Comparison of ENCODE assay signal across 10 cellular contexts in the genomic region with DNA sequence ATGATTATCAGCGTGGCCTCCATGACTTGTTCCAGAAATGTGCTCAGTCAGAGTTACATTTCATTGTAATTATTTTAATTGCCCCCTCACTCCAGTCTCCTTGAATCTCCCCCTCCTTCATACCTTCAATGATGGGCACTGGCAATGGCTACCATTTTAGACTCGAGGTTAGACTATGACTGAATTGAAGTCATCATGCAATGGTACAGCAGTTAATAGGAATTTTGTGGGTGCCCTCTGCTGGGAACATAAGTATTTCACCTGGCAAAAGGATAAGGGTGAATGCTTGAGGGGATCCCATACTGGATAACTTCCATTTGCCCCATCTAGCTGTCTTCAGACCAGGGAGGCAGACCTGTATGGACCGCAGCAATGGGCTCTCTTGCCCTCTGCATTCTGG. TPM values are rescaled to one million over a fixed set of nuclear protein-coding genes. Genes with fewer than 3 reads are reported as not detected.
DNase-seq lines count a peak whose midpoint lies in the region; ATAC-seq, FAIRE-seq and TF ChIP-seq lines count a peak whose summit lies in the region.
"Had no signal": no experiment of that assay in that cellular context is flagged by ENCODE, and none has a peak within 500 bp of the region (broad histone marks: within the 10 kb centered on the region; RNA-seq: fewer than 3 reads in every experiment).

No MANE protein-coding gene starts in this region.

- H3K4me1 ChIP-seq in endothelial cell of umbilical vein (ENCODE audit: control insufficient read depth, extremely low read depth, insufficient read depth, low read length), result no peaks in the 10 kb centered on the region

- no peaks in the 10 kb centered on the region for H3K4me1 Mint-ChIP-seq in glutamatergic neuron (ENCODE audit: low read depth, unreplicated experiment)
- H3K4me1 Mint-ChIP-seq in natural killer cell treated with Interleukin-12 subunit alpha and Interleukin-12 subunit beta and Interleukin-15 and Interleukin-18, amount 100 ng/mL, for 72 hours (ENCODE audit: low read depth in 2 of 2), result no peaks in the 10 kb centered on the region

- no peak for TF ChIP-seq POLR2A in endothelial cell of umbilical vein (IDR thresholded peaks at IDR 0.05; ENCODE audit: low read depth, low read length)

- POLR2A ChIA-PET in endothelial cell of umbilical vein (lab: Charles Lee), result no interaction called here

- CTCF ChIA-PET in endothelial cell of umbilical vein (lab: Charles Lee), result interaction anchor here (0.6 to 1.8 kb wide), 9 partner anchors 9 to 257 kb away, joined by 3 to 11 read pairs (median 3); no protein-coding TSS in a partner anchor

- H3K9me1 ChIP-seq in endothelial cell of umbilical vein (replicated peaks; ENCODE audit: control insufficient read depth, extremely low read depth, insufficient read depth, low read length), result no peaks in the 10 kb centered on the region

- H3K9ac ChIP-seq in endothelial cell of umbilical vein (replicated peaks; ENCODE audit: extremely low read depth, insufficient read depth, low read length), result no peak overlapping the region

- no TSS peak for BruUV-seq in endothelial cell of umbilical vein (replicated peaks; lab: Mats Ljungman, UMichigan)

- H3K27ac ChIP-seq in endothelial cell of umbilical vein (ENCODE audit: insufficient read depth, low read depth, low read length), result no peak overlapping the region
- H3K27ac ChIP-seq: SJSA1 had no signal

- no peak overlapping the region for H2AFZ ChIP-seq in endothelial cell of umbilical vein (ENCODE audit: low read depth, low read length)

- H3K4me3 ChIP-seq in GM12864 (ENCODE audit: low read depth, low read length) (no peak overlapping the region), endothelial cell of umbilical vein (replicated peaks in 1 of 3; ENCODE audit: insufficient read depth in 1 of 3, low read depth in 1 of 3, low read length in 3 of 3) (no peak overlapping the region)
- H3K4me3 ChIP-seq: SJSA1 had no signal

- FAIRE-seq in endothelial cell of umbilical vein (lab: Jason Lieb, UNC), result no peak

- H3K36me3 Mint-ChIP-seq in glutamatergic neuron (ENCODE audit: unreplicated experiment), result peaks cover 8% of the 10 kb centered on the region
- H3K36me3 Mint-ChIP-seq in natural killer cell treated with Interleukin-12 subunit alpha and Interleukin-12 subunit beta and Interleukin-15 and Interleukin-18, amount 100 ng/mL, for 72 hours, result no peaks in the 10 kb centered on the region

- no peak overlapping the region for H3K27ac Mint-ChIP-seq in glutamatergic neuron (ENCODE audit: unreplicated experiment)
- H3K27ac Mint-ChIP-seq in natural killer cell treated with Interleukin-12 subunit alpha and Interleukin-12 subunit beta and Interleukin-15 and Interleukin-18, amount 100 ng/mL, for 72 hours, result no peak overlapping the region

- no peak overlapping the region for H3K4me3 Mint-ChIP-seq in glutamatergic neuron (ENCODE audit: unreplicated experiment)
- no peak overlapping the region for H3K4me3 Mint-ChIP-seq in natural killer cell treated with Interleukin-12 subunit alpha and Interleukin-12 subunit beta and Interleukin-15 and Interleukin-18, amount 100 ng/mL, for 72 hours

- H3K4me2 ChIP-seq in endothelial cell of umbilical vein (ENCODE audit: insufficient read depth, low read length), result no peak overlapping the region

- no peak for ATAC-seq in natural killer cell treated with Interleukin-12 subunit alpha and Interleukin-12 subunit beta and Interleukin-15 and Interleukin-18, amount 100 ng/mL, for 72 hours

- H3K27me3 ChIP-seq in endothelial cell of umbilical vein (ENCODE audit: control insufficient read depth in 2 of 2, insufficient read depth in 2 of 2, low read length in 2 of 2), result peaks cover 2 to 3% of the 10 kb centered on the region in 2 experiments
- H3K27me3 ChIP-seq: SJSA1 had no signal

- no peaks in the 10 kb centered on the region for H3K36me3 ChIP-seq in endothelial cell of umbilical vein (ENCODE audit: control insufficient read depth in 2 of 2, extremely low read depth in 1 of 2, insufficient read depth in 2 of 2, low read length in 2 of 2)
- H3K36me3 ChIP-seq: SJSA1 had no signal

- no peaks in the 10 kb centered on the region for H3K79me2 ChIP-seq in endothelial cell of umbilical vein (ENCODE audit: control insufficient read depth, insufficient read depth, low read length)

- H3K9me3 Mint-ChIP-seq in glutamatergic neuron (ENCODE audit: unreplicated experiment), result peaks cover 2% of the 10 kb centered on the region
- no peaks in the 10 kb centered on the region for H3K9me3 Mint-ChIP-seq in natural killer cell treated with Interleukin-12 subunit alpha and Interleukin-12 subunit beta and Interleukin-15 and Interleukin-18, amount 100 ng/mL, for 72 hours

- H3K9me3 ChIP-seq in endothelial cell of umbilical vein (replicated peaks; ENCODE audit: control insufficient read depth, insufficient read depth, low read length), result no peaks in the 10 kb centered on the region
- H3K9me3 ChIP-seq: SJSA1 had no signal

- H4K20me1 ChIP-seq in endothelial cell of umbilical vein (replicated peaks; ENCODE audit: control insufficient read depth, extremely low read depth, insufficient read depth, low read length), result no peaks in the 10 kb centered on the region

- DNase-seq in GM12864 (ENCODE audit: low read depth) (no peak), NCI-H69 (lab: John Stamatoyannopoulos, UW) (peak; percentile 1), endothelial cell of umbilical vein (ENCODE audit: low read depth, low spot score) (peak; percentile 41), lung microvascular endothelial cell (ENCODE audit: low read depth in 2 of 2) (peak; percentile 45 to 62), C1 segment of cervical spinal cord (lab: John Stamatoyannopoulos, UW) (no peak), glutamatergic neuron (no peak), activated gamma-delta T cell treated with Interleukin-2 at 50 U/mL for 16 hours (no peak)
- no peak for DNase-seq in natural killer cell treated with Interleukin-12 subunit alpha and Interleukin-12 subunit beta and Interleukin-15 and Interleukin-18, amount 100 ng/mL, for 72 hours (ENCODE audit: low spot score)
- DNase-seq: left cardiac atrium had no signal

- dilution Hi-C loops in endothelial cell of umbilical vein (cut with MboI; ENCODE audit: extremely low pct_ligation_motif_present, low sequenced_read_pairs), result no loop called here

- H3K27me3 Mint-ChIP-seq in glutamatergic neuron (ENCODE audit: unreplicated experiment), result peaks cover 1% of the 10 kb centered on the region
- peaks cover 0 to 10% of the 10 kb centered on the region in 2 donors for H3K27me3 Mint-ChIP-seq in natural killer cell treated with Interleukin-12 subunit alpha and Interleukin-12 subunit beta and Interleukin-15 and Interleukin-18, amount 100 ng/mL, for 72 hours

- peak; percentile 8 for TF ChIP-seq CTCF in GM12864 (IDR thresholded peaks at IDR 0.05; ENCODE audit: low read depth, low read length, missing control alignments)
- TF ChIP-seq CTCF in endothelial cell of umbilical vein (IDR thresholded peaks at IDR 0.05; ENCODE audit: extremely low read depth in 1 of 2, insufficient read depth in 1 of 2, low read depth in 1 of 2, low read length in 2 of 2), result peak; percentile 3 to 25
- no peak for TF ChIP-seq CTCF in glutamatergic neuron (IDR thresholded peaks at IDR 0.05; ENCODE audit: partially characterized antibody, unreplicated experiment)

- intact Hi-C loops in endothelial cell of umbilical vein (cut with micrococcal nuclease), result loop anchor here (1.0 to 5.0 kb wide), 2 partner anchors 153 to 219 kb away; no protein-coding TSS in a partner anchor

TF ChIP-seq in endothelial cell of umbilical vein, 7 proteins besides CTCF, POLR2A, EP300 and RAD21:
- TF ChIP-seq GATA2 (IDR thresholded peaks at IDR 0.05; ENCODE audit: insufficient read depth, insufficient read length, low read depth, low read length) (no peak), JUN (IDR thresholded peaks at IDR 0.05; ENCODE audit: borderline replicate concordance, insufficient read depth, insufficient read length, low read depth) (no peak), EZH2 (IDR thresholded peaks at IDR 0.05; ENCODE audit: borderline replicate concordance, low read depth, low read length, severe bottlenecking) (no peak), MYC (IDR thresholded peaks at IDR 0.05; ENCODE audit: low read depth, low read length) (no peak), FOS (IDR thresholded peaks at IDR 0.05; ENCODE audit: borderline replicate concordance, insufficient read depth, low read length) (no peak), POLR2AphosphoS5 (IDR thresholded peaks at IDR 0.05; ENCODE audit: insufficient read depth, low read depth, low read length) (no peak)
- TF ChIP-seq, protein P1, sequence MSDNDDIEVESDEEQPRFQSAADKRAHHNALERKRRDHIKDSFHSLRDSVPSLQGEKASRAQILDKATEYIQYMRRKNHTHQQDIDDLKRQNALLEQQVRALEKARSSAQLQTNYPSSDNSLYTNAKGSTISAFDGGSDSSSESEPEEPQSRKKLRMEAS (IDR thresholded peaks at IDR 0.05; ENCODE audit: insufficient read depth, insufficient read length), result no peak

RNA-seq across cellular contexts. Expression of a gene that starts 32.2 kb away (rescaled TPM):
- total RNA-seq in endothelial cell of umbilical vein (31.5 and 33.4 TPM in 2 replicates), lung microvascular endothelial cell (20.0 and 27.8 TPM in 2 replicates), glutamatergic neuron (ENCODE audit: unreplicated experiment) (24.9 TPM)
- polyA plus RNA-seq in endothelial cell of umbilical vein, result 3.4 and 6.2 TPM in 2 replicates
- polyA plus RNA-seq in endothelial cell of umbilical vein (2011; cell fraction: cytosol; rRNA removed), result 9.1 and 9.2 TPM in 2 replicates
- polyA plus RNA-seq in endothelial cell of umbilical vein (2011; cell fraction: nucleus; rRNA removed), result 10.0 and 13.8 TPM in 2 replicates
- polyA plus RNA-seq in endothelial cell of umbilical vein (2012), result 20.2 and 37.7 TPM in 2 replicates
- polyA minus RNA-seq in endothelial cell of umbilical vein, result 11.1 and 12.3 TPM in 2 replicates
- polyA minus RNA-seq in endothelial cell of umbilical vein (2011; cell fraction: cytosol; rRNA and poly(A)+ RNA removed), result 7.7 TPM
- 20.1 and 23.9 TPM in 2 replicates for polyA minus RNA-seq in endothelial cell of umbilical vein (2011; cell fraction: nucleus; rRNA and poly(A)+ RNA removed)
- total RNA-seq in natural killer cell treated with Interleukin-12 subunit alpha and Interleukin-12 subunit beta and Interleukin-15 and Interleukin-18, amount 100 ng/mL, for 72 hours, result 10 to 100 TPM; 51.4 to 78.6 TPM

RNA-seq across cellular contexts. Expression of a gene that starts 47.5 kb away (rescaled TPM):
- total RNA-seq in endothelial cell of umbilical vein (871 and 890 TPM in 2 replicates), lung microvascular endothelial cell (621 and 659 TPM in 2 replicates), glutamatergic neuron (ENCODE audit: unreplicated experiment) (478 TPM)
- polyA plus RNA-seq in endothelial cell of umbilical vein, result 310 and 585 TPM in 2 replicates
- 907 and 1,246 TPM in 2 replicates for polyA plus RNA-seq in endothelial cell of umbilical vein (2011; cell fraction: cytosol; rRNA removed)
- polyA plus RNA-seq in endothelial cell of umbilical vein (2011; cell fraction: nucleus; rRNA removed), result 296 and 362 TPM in 2 replicates
- 1,750 and 1,844 TPM in 2 replicates for polyA plus RNA-seq in endothelial cell of umbilical vein (2012)
- 104 TPM in 2 replicates for polyA minus RNA-seq in endothelial cell of umbilical vein
- polyA minus RNA-seq in endothelial cell of umbilical vein (2011; cell fraction: cytosol; rRNA and poly(A)+ RNA removed), result 222 TPM
- polyA minus RNA-seq in endothelial cell of umbilical vein (2011; cell fraction: nucleus; rRNA and poly(A)+ RNA removed), result 122 and 134 TPM in 2 replicates
- 100 to 1,000 TPM; 748 to 990 TPM for total RNA-seq in natural killer cell treated with Interleukin-12 subunit alpha and Interleukin-12 subunit beta and Interleukin-15 and Interleukin-18, amount 100 ng/mL, for 72 hours

Comparison
In these comparisons a context has a peak if more than half of its experiments do, and no peak if none do; other contexts are left out.
1. DNase-seq: peak in NCI-H69 (single experiment), endothelial cell of umbilical vein (single experiment) and lung microvascular endothelial cell (2 of 2); none in GM12864 (single experiment), C1 segment of cervical spinal cord (0 of 14), glutamatergic neuron (single experiment), natural killer cell treated with Interleukin-12 subunit alpha and Interleukin-12 subunit beta and Interleukin-15 and Interleukin-18, amount 100 ng/mL, for 72 hours (single experiment) and activated gamma-delta T cell treated with Interleukin-2 at 50 U/mL for 16 hours (single experiment).